Comparison of ENCODE assay signal across 26 cellular contexts in genomic region chr2:226164512-226164911, GRCh38.
"Had no signal": no experiment of that assay in that cellular context is flagged by ENCODE, and none has a peak within 500 bp of the region (broad histone marks: within the 10 kb centered on the region; RNA-seq: fewer than 3 reads in every experiment).

No MANE protein-coding gene starts in this region.

- H3K79me2 ChIP-seq: hepatocyte had no signal

- H3K27ac ChIP-seq: heart right ventricle, hepatocyte, lower lobe of right lung, pancreas, prostate gland, skin epidermis, stomach, testis, tibial artery, upper lobe of right lung, uterus had no signal

- H3K9me3 Mint-ChIP-seq: naive thymus-derived CD8-positive, alpha-beta T cell; nephron; stimulated activated naive B cell treated with anti-CD40 and anti-IgM and Interleukin-4, amounts not matched to agents 10 μg/mL and 1 μg/mL and 100 μg/mL, for 72 hours had no signal

- H3K4me2 ChIP-seq: hepatocyte had no signal

- H3K27ac Mint-ChIP-seq: naive thymus-derived CD8-positive, alpha-beta T cell; nephron; stimulated activated naive B cell treated with anti-CD40 and anti-IgM and Interleukin-4, amounts not matched to agents 10 μg/mL and 1 μg/mL and 100 μg/mL, for 72 hours had no signal

- H3K36me3 ChIP-seq: heart right ventricle, lower lobe of right lung, pancreas, prostate gland, stomach, tibial artery, upper lobe of right lung, uterus had no signal

- ATAC-seq: lower lobe of right lung; naive thymus-derived CD8-positive, alpha-beta T cell; pancreas; sciatic nerve; stimulated activated naive B cell treated with anti-CD40 and anti-IgM and Interleukin-4, amounts not matched to agents 10 μg/mL and 1 μg/mL and 100 μg/mL, for 72 hours; stimulated activated naive CD8-positive, alpha-beta T cell treated with anti-CD3 and anti-CD28 coated beads, Interleukin-15, Interleukin-2, amounts not matched to agents 100 U/mL and 50 U/mL, for 24 hours; upper lobe of right lung had no signal

- H3K4me3 Mint-ChIP-seq: naive thymus-derived CD8-positive, alpha-beta T cell; nephron; stimulated activated naive B cell treated with anti-CD40 and anti-IgM and Interleukin-4, amounts not matched to agents 10 μg/mL and 1 μg/mL and 100 μg/mL, for 72 hours had no signal

- H3K9me3 ChIP-seq: heart right ventricle, lower lobe of right lung, pancreas, prostate gland, stomach, testis, tibial artery, upper lobe of right lung, uterus had no signal

- H3K4me3 ChIP-seq: heart right ventricle, hepatocyte, lower lobe of right lung, pancreas, prostate gland, skin epidermis, stomach, testis, tibial artery, upper lobe of right lung, uterus had no signal

- DNase-seq: heart right ventricle; islet precursor cell; lower lobe of right lung; mammary epithelial cell; mesenchymal stem cell; naive thymus-derived CD8-positive, alpha-beta T cell; nucleus accumbens; pancreas; posterior cingulate gyrus; stimulated activated CD4-positive, alpha-beta T cell treated with anti-CD3 and anti-CD28 coated beads, Interleukin-12 subunit alpha, Interleukin-12 subunit beta, amount 100 ng/mL, for 4 hours; stimulated activated CD4-positive, alpha-beta T cell treated with anti-CD3 and anti-CD28 coated beads, Interleukin-15, amount 100 ng/mL, for 24 hours; stimulated activated CD4-positive, alpha-beta T cell treated with anti-CD3 and anti-CD28 coated beads, Interleukin-2, amount 100 ng/mL, for 24 hours; stimulated activated CD4-positive, alpha-beta T cell treated with anti-CD3 and anti-CD28 coated beads, Interleukin-4, amount 100 ng/mL, for 1 hour; stimulated activated naive B cell treated with anti-CD40 and anti-IgM and Interleukin-4, amounts not matched to agents 10 μg/mL and 1 μg/mL and 100 μg/mL, for 72 hours; stimulated activated naive CD8-positive, alpha-beta T cell treated with anti-CD3 and anti-CD28 coated beads, Interleukin-15, Interleukin-2, amounts not matched to agents 100 U/mL and 50 U/mL, for 24 hours; stomach; testis; tibial artery; trophoblast cell; upper lobe of right lung; uterus had no signal

- H2AFZ ChIP-seq: hepatocyte had no signal

- H3K4me1 Mint-ChIP-seq: naive thymus-derived CD8-positive, alpha-beta T cell; stimulated activated naive B cell treated with anti-CD40 and anti-IgM and Interleukin-4, amounts not matched to agents 10 μg/mL and 1 μg/mL and 100 μg/mL, for 72 hours had no signal

- H3K4me1 ChIP-seq: heart right ventricle, lower lobe of right lung, pancreas, prostate gland, stomach, testis, tibial artery, upper lobe of right lung, uterus had no signal

- H3K27me3 ChIP-seq: heart right ventricle, hepatocyte, pancreas, stomach, testis, tibial artery, upper lobe of right lung, uterus had no signal

- H3K36me3 Mint-ChIP-seq: naive thymus-derived CD8-positive, alpha-beta T cell; stimulated activated naive B cell treated with anti-CD40 and anti-IgM and Interleukin-4, amounts not matched to agents 10 μg/mL and 1 μg/mL and 100 μg/mL, for 72 hours had no signal

- H3K27me3 Mint-ChIP-seq: stimulated activated naive B cell treated with anti-CD40 and anti-IgM and Interleukin-4, amounts not matched to agents 10 μg/mL and 1 μg/mL and 100 μg/mL, for 72 hours had no signal
